Comparison of ENCODE assay signal across 25 cellular contexts in the genomic region with DNA sequence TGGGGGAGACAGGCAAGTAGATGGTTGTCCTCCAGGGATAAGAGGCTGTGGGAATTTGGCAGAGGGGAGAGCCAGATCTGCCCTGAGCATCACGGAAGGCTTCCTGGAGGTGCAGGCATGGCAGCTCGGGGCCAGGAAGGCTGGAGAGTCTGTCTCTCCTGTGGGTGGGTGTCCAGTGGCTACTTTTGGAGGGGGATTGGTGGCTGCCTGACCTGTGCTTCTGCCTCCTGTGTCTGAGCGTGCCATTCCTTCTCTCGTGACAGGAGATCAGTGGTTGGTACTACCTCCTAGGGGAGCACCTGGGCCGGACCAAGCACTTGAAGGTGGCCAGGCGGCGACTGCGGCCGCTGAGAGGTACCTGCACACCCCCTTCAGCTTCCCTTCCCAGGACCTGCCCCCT.
"Had no signal": no experiment of that assay in that cellular context is flagged by ENCODE, and none has a peak within 500 bp of the region (broad histone marks: within the 10 kb centered on the region; RNA-seq: fewer than 3 reads in every experiment).

No MANE protein-coding gene starts in this region.

- H3K4me3 ChIP-seq: colonic mucosa, esophagus squamous epithelium, gastrocnemius medialis, heart right ventricle, left lung, lung had no signal

- H3K36me3 Mint-ChIP-seq: memory B cell had no signal

- H3K27me3 ChIP-seq: colonic mucosa, esophagus squamous epithelium, gastrocnemius medialis, heart right ventricle, left lung had no signal

- H3K4me3 Mint-ChIP-seq: dendritic cell treated with granulocyte-macrophage colony-stimulating factor and Interleukin-4, amounts not matched to agents 40 ng/mL and 50 ng/mL, for 4 days; effector memory CD8-positive, alpha-beta T cell; endodermal cell; memory B cell had no signal

- H3K4me1 ChIP-seq: colonic mucosa had no signal

- H3K27ac Mint-ChIP-seq: dendritic cell treated with granulocyte-macrophage colony-stimulating factor and Interleukin-4, amounts not matched to agents 40 ng/mL and 50 ng/mL, for 4 days; effector memory CD8-positive, alpha-beta T cell; endodermal cell; memory B cell had no signal

- ATAC-seq: effector memory CD8-positive, alpha-beta T cell; esophagus mucosa; gastrocnemius medialis; heart right ventricle; left cardiac atrium; left lung; left ventricle myocardium superior had no signal

- H3K36me3 ChIP-seq: colonic mucosa, esophagus squamous epithelium, gastrocnemius medialis, left lung had no signal

- DNase-seq: colonic mucosa; cortex of kidney; effector CD8-positive, alpha-beta T cell; effector memory CD8-positive, alpha-beta T cell; endodermal cell; erythroblast; esophagus squamous epithelium; foreskin fibroblast; foreskin melanocyte; gastrocnemius medialis; glutamatergic neuron; head of caudate nucleus; heart right ventricle; hippocampal formation; left cardiac atrium; left lung; left ventricle myocardium superior; mammary epithelial cell; mesendoderm; midbrain had no signal

- H3K4me1 Mint-ChIP-seq: memory B cell had no signal

- H3K9me3 ChIP-seq: colonic mucosa, esophagus squamous epithelium, gastrocnemius medialis, heart right ventricle, left lung had no signal

- H3K27ac ChIP-seq: colonic mucosa, epithelial cell of prostate, esophagus squamous epithelium, gastrocnemius medialis, heart right ventricle, left lung had no signal

- H3K9me3 Mint-ChIP-seq: dendritic cell treated with granulocyte-macrophage colony-stimulating factor and Interleukin-4, amounts not matched to agents 40 ng/mL and 50 ng/mL, for 4 days; effector memory CD8-positive, alpha-beta T cell; endodermal cell; memory B cell had no signal
